Comparison of ENCODE assay signal across 11 cellular contexts in the genomic region with DNA sequence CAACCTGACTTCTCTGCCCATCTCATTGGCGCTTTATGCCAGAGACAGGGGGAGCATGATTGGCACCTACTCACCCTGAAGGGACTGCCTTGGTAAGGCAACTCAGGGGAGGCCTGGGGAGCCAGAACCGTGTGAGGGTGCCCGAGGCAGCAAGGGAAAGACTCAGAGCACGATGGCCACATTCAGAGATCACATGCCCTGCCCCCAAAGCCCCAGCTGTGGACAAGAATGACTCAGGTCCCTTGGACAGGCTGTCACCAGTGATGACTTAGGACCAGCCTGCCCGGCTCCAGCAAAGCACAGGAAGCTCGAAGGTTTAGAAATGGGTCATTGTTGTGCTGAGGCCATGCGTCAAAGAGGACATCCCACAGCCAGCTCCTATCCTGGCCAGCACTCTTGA. TPM values are rescaled to one million over a fixed set of nuclear protein-coding genes. Genes with fewer than 3 reads are reported as not detected.
DNase-seq lines count a peak whose midpoint lies in the region; ATAC-seq and TF ChIP-seq lines count a peak whose summit lies in the region.
"Had no signal": no experiment of that assay in that cellular context is flagged by ENCODE, and none has a peak within 500 bp of the region (broad histone marks: within the 10 kb centered on the region; RNA-seq: fewer than 3 reads in every experiment).

No MANE protein-coding gene starts in this region.

- ATAC-seq in SK-N-SH treated with all-trans-retinoic acid at 6 μM for 48 hours, result no peak; the same call in 1 of the 3 replicates

- no peak for TF ChIP-seq POLR2A in stomach (IDR thresholded peaks at IDR 0.05)

- intact Hi-C loops in stomach (cut with DNase I; ENCODE audit: low total_unique reads), result no loop called here

- no peak overlapping the region for H3K4me3 ChIP-seq in stomach
- H3K4me3 ChIP-seq: tibial nerve had no signal

- DNase-seq in G401 (ENCODE audit: low spot score) (peak; percentile 11), RKO (ENCODE audit: low spot score) (peak; percentile 41), globus pallidus (ENCODE audit: low spot score) (peak; percentile 98), pons (ENCODE audit: low spot score) (peak; percentile 98), glomerular visceral epithelial cell (ENCODE audit: extremely low spot score) (no peak), stomach (no peak)
- DNase-seq in activated naive CD4-positive, alpha-beta T cell treated with anti-CD3 and anti-CD28 coated beads, Interleukin-2, amount 50 U/mL, for 16 hours, result no peak
- DNase-seq: activated CD4-positive, CD25-positive, alpha-beta regulatory T cell; NCI-H526 treated with DMSO at 0.1 percent for 48 hours had no signal

- in situ Hi-C loops in G401 (cut with HindIII; ENCODE audit: low sequenced_read_pairs), result no loop called here

- no peaks in the 10 kb centered on the region for H3K9me3 ChIP-seq in stomach
- H3K9me3 ChIP-seq: tibial nerve had no signal

- TF ChIP-seq CTCF in stomach (IDR thresholded peaks at IDR 0.05), result no peak

- no peaks in the 10 kb centered on the region for H3K27me3 ChIP-seq in stomach
- H3K27me3 ChIP-seq: tibial nerve had no signal

- WGBS in stomach, 5 donors, result 58 to 76% (median 64%) methylated on average over 4 to 7 of the region's 7 CpGs

- peaks cover 0 to 24% (median 11%) of the 10 kb centered on the region in 4 donors for H3K36me3 ChIP-seq in stomach

- no peak for TF ChIP-seq EP300 in stomach (IDR thresholded peaks at IDR 0.05)

- H3K4me1 ChIP-seq in stomach, result peaks cover 5 to 49% (median 13%) of the 10 kb centered on the region in 4 donors

- H3K27ac ChIP-seq in stomach, result peak overlapping the region in 2 of 5 donors; percentile 61 to 69

TF ChIP-seq in SK-N-SH treated with all-trans-retinoic acid at 6 μM for 48 hours, 23 proteins besides CTCF, POLR2A, EP300 and RAD21:
- TF ChIP-seq CSDC2 (CRISPR knock-in tag; IDR thresholded peaks at IDR 0.05) (no peak), PPARA (CRISPR knock-in tag; IDR thresholded peaks at IDR 0.05; ENCODE audit: borderline replicate concordance) (no peak), TCF4 (CRISPR knock-in tag; IDR thresholded peaks at IDR 0.05; ENCODE audit: borderline replicate concordance) (no peak), ZNF70 (CRISPR knock-in tag; IDR thresholded peaks at IDR 0.05) (no peak), RARB (CRISPR knock-in tag; IDR thresholded peaks at IDR 0.05) (no peak), ZNF8 (CRISPR knock-in tag; IDR thresholded peaks at IDR 0.05) (no peak), BACH2 (CRISPR knock-in tag; IDR thresholded peaks at IDR 0.05; ENCODE audit: borderline replicate concordance) (no peak), ZFP30 (CRISPR knock-in tag; IDR thresholded peaks at IDR 0.05) (no peak)
- TF ChIP-seq, protein P1, sequence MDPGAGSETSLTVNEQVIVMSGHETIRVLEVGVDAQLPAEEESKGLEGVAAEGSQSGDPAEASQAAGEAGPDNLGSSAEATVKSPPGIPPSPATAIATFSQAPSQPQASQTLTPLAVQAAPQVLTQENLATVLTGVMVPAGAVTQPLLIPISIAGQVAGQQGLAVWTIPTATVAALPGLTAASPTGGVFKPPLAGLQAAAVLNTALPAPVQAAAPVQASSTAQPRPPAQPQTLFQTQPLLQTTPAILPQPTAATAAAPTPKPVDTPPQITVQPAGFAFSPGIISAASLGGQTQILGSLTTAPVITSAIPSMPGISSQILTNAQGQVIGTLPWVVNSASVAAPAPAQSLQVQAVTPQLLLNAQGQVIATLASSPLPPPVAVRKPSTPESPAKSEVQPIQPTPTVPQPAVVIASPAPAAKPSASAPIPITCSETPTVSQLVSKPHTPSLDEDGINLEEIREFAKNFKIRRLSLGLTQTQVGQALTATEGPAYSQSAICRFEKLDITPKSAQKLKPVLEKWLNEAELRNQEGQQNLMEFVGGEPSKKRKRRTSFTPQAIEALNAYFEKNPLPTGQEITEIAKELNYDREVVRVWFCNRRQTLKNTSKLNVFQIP (CRISPR knock-in tag; IDR thresholded peaks at IDR 0.05; ENCODE audit: borderline replicate concordance, low read depth), result no peak
- TF ChIP-seq, protein P2, sequence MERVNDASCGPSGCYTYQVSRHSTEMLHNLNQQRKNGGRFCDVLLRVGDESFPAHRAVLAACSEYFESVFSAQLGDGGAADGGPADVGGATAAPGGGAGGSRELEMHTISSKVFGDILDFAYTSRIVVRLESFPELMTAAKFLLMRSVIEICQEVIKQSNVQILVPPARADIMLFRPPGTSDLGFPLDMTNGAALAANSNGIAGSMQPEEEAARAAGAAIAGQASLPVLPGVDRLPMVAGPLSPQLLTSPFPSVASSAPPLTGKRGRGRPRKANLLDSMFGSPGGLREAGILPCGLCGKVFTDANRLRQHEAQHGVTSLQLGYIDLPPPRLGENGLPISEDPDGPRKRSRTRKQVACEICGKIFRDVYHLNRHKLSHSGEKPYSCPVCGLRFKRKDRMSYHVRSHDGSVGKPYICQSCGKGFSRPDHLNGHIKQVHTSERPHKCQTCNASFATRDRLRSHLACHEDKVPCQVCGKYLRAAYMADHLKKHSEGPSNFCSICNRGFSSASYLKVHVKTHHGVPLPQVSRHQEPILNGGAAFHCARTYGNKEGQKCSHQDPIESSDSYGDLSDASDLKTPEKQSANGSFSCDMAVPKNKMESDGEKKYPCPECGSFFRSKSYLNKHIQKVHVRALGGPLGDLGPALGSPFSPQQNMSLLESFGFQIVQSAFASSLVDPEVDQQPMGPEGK (CRISPR knock-in tag; IDR thresholded peaks at IDR 0.05; ENCODE audit: borderline replicate concordance), result no peak

RNA-seq across cellular contexts. Expression of a gene that starts 49.1 kb away (rescaled TPM):
- 10.0 and 23.0 TPM in 2 replicates for total RNA-seq in G401 (2014; rRNA removed; shearing (Covaris generic))
- 10 to 100 TPM; 10.1 to 91.1 (median 25.3) TPM for total RNA-seq in stomach
- 1 to 10 TPM; 2.3 to 3.7 (median 3.4) TPM for polyA plus RNA-seq in stomach

Comparison
In these comparisons a context has a peak if more than half of its experiments do, and no peak if none do; other contexts are left out.
1. DNase-seq: peak in G401 (single experiment), RKO (single experiment), globus pallidus (single experiment) and pons (single experiment); none in glomerular visceral epithelial cell (single experiment), activated naive CD4-positive, alpha-beta T cell treated with anti-CD3 and anti-CD28 coated beads, Interleukin-2, amount 50 U/mL, for 16 hours (single experiment) and stomach (single experiment).